1 cellular context compared by ENCODE assay signal in the genomic region with DNA sequence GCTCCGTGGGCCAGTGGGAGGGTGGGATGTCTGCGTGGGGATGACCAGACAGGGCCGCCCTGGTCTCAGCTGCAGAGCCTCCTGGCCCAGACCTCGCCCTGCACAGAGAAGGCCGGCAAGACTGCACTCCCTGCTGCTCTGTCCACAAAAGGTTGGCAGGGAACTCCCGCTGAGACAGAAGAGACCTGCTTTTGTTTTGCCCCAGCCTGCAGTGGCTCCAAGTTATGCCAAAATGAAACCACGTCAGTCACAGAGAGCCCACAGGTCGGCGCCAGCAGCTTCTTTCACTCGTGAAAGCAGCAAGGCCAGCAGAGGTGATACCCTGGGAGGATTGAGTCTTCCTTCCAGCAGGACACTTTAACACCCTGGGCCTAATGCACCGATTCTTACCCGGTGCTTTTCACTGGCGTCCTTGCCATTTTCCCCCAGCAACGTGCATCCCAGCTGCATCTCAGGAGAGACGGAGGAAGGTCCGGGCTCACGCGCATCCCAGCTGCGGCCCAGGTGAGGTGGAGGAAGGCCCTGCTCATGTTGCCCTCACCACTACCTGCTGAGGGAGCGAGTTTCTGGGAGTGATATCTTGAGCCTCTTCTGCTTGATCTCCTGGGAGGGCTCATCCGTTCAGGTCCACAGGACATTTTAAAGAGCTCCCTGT.
TF ChIP-seq lines count a peak whose summit lies in the region.

No MANE protein-coding gene starts in this region.

TF ChIP-seq in H1, 55 proteins besides CTCF, POLR2A, EP300 and RAD21 (continued from another document):
- TF ChIP-seq, protein P1, sequence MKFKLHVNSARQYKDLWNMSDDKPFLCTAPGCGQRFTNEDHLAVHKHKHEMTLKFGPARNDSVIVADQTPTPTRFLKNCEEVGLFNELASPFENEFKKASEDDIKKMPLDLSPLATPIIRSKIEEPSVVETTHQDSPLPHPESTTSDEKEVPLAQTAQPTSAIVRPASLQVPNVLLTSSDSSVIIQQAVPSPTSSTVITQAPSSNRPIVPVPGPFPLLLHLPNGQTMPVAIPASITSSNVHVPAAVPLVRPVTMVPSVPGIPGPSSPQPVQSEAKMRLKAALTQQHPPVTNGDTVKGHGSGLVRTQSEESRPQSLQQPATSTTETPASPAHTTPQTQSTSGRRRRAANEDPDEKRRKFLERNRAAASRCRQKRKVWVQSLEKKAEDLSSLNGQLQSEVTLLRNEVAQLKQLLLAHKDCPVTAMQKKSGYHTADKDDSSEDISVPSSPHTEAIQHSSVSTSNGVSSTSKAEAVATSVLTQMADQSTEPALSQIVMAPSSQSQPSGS (IDR thresholded peaks at IDR 0.05; ENCODE audit: low read length): no peak
- peak in 1 of 2 experiments; percentile 54; a peak in 1 of 4 replicates for TF ChIP-seq HDAC2 (IDR thresholded peaks at IDR 0.05; ENCODE audit: borderline replicate concordance in 1 of 2, low read depth in 2 of 2, low read length in 2 of 2)
- no peak for TF ChIP-seq HDAC6 (IDR thresholded peaks at IDR 0.05; ENCODE audit: low read depth, low read length)
- TF ChIP-seq SP1 (IDR thresholded peaks at IDR 0.05; ENCODE audit: low read depth, low read length): no peak
- TF ChIP-seq JUN (IDR thresholded peaks at IDR 0.05; ENCODE audit: low read depth, low read length): no peak
- TF ChIP-seq RFX5 (IDR thresholded peaks at IDR 0.05; ENCODE audit: borderline replicate concordance, low read depth, low read length): no peak
- TF ChIP-seq SIX5 (IDR thresholded peaks at IDR 0.05; ENCODE audit: low read depth, low read length): no peak
